In the genomic region with DNA sequence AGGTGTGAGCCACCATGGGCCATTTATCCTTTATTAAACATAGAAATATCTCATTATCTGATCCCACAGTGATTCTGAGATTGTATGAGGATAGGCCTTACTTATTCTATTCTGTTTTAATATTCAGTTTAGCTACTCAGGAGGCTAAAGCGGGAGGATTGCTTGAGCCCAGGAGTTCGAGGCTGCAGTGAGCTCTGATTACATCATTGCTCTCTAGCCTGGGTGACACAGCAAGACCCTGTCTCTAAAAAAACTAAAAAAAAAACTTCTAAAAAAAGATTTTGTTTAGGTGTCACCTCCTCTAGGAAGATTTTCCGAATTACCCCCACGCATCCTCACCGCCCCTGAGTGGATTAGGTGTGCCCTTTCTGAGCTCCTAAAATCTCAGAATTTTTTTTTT, we compare ENCODE assay signal across 8 cellular contexts.
"Had no signal": no experiment of that assay in that cellular context is flagged by ENCODE, and none has a peak within 500 bp of the region (broad histone marks: within the 10 kb centered on the region; RNA-seq: fewer than 3 reads in every experiment).

No MANE protein-coding gene starts in this region.

- H3K27ac ChIP-seq: HL-60, KMS-11 had no signal

- H3K4me2 ChIP-seq: KMS-11 had no signal

- FAIRE-seq: HepG2, HTR-8/SVneo had no signal

- H3K27me3 Mint-ChIP-seq: IgD-negative memory B cell had no signal

- H3K27ac Mint-ChIP-seq: IgD-negative memory B cell had no signal

- ATAC-seq: HepG2 had no signal

- H3K4me3 Mint-ChIP-seq: IgD-negative memory B cell had no signal

- H3K36me3 Mint-ChIP-seq: IgD-negative memory B cell had no signal

- DNase-seq: IMR-90, KBM-7, KG1 had no signal

- H3K9ac ChIP-seq: KMS-11 had no signal
